Comparison of ENCODE assay signal across 15 cellular contexts in the genomic region with DNA sequence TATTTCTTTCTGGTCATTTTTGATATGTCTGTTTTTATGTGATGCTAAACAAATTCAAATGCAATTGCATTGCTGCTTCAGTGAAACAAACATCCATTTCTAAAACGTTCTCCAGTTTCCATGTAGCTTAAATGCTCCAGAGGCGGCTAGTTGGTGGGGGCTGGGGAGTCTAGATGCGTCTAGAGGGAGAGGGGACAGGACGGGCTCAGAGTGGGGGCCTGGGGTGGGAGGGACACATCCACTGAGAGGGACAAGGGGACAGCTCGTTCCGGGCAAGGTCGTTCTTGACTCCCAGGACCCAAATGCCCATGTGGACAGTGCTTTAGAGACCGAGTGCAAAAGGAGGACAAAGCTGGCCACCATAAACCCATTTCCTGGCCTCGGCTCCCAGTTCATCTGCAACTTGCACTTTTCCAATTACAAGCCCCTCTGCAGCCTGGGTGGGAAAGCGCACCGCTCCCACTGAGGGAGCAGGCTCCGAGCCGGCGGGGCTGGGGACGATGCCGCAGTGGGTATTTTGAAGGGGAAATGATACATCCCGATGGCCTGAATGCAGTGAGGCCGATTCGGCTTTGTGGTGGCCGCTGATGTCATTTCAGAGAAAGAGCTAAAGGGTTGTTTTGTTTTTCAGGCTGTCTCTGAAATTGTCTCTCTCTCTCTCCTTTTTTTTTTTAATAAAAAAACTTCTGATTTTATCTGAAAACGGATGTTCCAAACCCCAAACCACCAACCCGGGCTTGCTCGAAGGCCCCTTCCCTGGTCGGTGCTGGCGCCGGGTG.
DNase-seq lines count a peak whose midpoint lies in the region; TF ChIP-seq lines count a peak whose summit lies in the region.
"Had no signal": no experiment of that assay in that cellular context is flagged by ENCODE, and none has a peak within 500 bp of the region (broad histone marks: within the 10 kb centered on the region; RNA-seq: fewer than 3 reads in every experiment).

No MANE protein-coding gene starts in this region.

- no peaks in the 10 kb centered on the region for H4K20me1 ChIP-seq in fibroblast of lung (ENCODE audit: control insufficient read depth, extremely low read depth, insufficient read depth, low read length)

- H3K27ac ChIP-seq in fibroblast of lung (ENCODE audit: insufficient read depth, low read length) (peak overlapping the region; percentile 74), caudate nucleus (ENCODE audit: low read depth, low read length) (no peak overlapping the region)
- H3K27ac ChIP-seq: colonic mucosa, foreskin keratinocyte had no signal

- H3K36me3 ChIP-seq in fibroblast of lung (ENCODE audit: control insufficient read depth, insufficient read depth, low read length) = no peaks in the 10 kb centered on the region
- H3K36me3 ChIP-seq: colonic mucosa, transverse colon had no signal

- intact Hi-C loops in posterior vena cava (cut with DNase I) = loop anchor here in 1 of 2 donors (2.0 to 5.0 kb wide), 2 partner anchors 60 to 99 kb away; no protein-coding TSS in a partner anchor

- no peaks in the 10 kb centered on the region for H3K27me3 ChIP-seq in fibroblast of lung (ENCODE audit: control insufficient read depth, insufficient read depth, low read length)
- H3K27me3 ChIP-seq: colonic mucosa, foreskin keratinocyte had no signal

- POLR2A ChIA-PET in AG04449 (lab: Yijun Ruan, JAX) = interaction anchor here (0.7 to 3.3 kb wide), 8 partner anchors 12 to 110 kb away, joined by 3 to 28 read pairs (median 6); a partner anchor contains a TSS

- H3K4me3 ChIP-seq in AG04449 (ENCODE audit: low read depth, low read length) (peak overlapping the region; percentile 29), fibroblast of lung (replicated peaks in 1 of 4; ENCODE audit: control extremely low read depth in 1 of 4, insufficient read depth in 1 of 4, low read depth in 3 of 4, low read length in 4 of 4) (no peak overlapping the region)
- H3K4me3 ChIP-seq: colonic mucosa, transverse colon had no signal

- DNase-seq in AG04449 (ENCODE audit: low read depth, low spot score) (no peak), RPMI7951 (ENCODE audit: low read depth) (peak; percentile 84), fibroblast of lung (ENCODE audit: low read depth in 2 of 2) (peak in 1 of 2 donors; percentile 82), posterior vena cava (ENCODE audit: low spot score) (peak; percentile 81), COLO829 (ENCODE audit: low spot score) (no peak), caudate nucleus (lab: John Stamatoyannopoulos, UW) (no peak), NCI-H1694 treated with DMSO at 0.1 percent for 48 hours (lab: John Stamatoyannopoulos, UW) (no peak)
- no peak for DNase-seq in stimulated activated CD4-positive, alpha-beta T cell treated with anti-CD3 and anti-CD28 coated beads, Interleukin-4, amount 100 ng/mL, for 24 hours
- DNase-seq: colonic mucosa, islet precursor cell, NCI-H1417 treated with DMSO at 0.1 percent for 48 hours, NCI-H524 treated with DMSO at 0.1 percent for 48 hours, small intestine, transverse colon had no signal

- H2AFZ ChIP-seq in fibroblast of lung (ENCODE audit: low read length) = peak overlapping the region; percentile 58

- no peaks in the 10 kb centered on the region for H3K79me2 ChIP-seq in fibroblast of lung (ENCODE audit: control insufficient read depth, insufficient read depth, low read length)

- H3K4me2 ChIP-seq in fibroblast of lung (ENCODE audit: extremely low read depth, insufficient read depth, low read length) = peak overlapping the region; percentile 67

- peaks cover 15% of the 10 kb centered on the region for H3K4me1 ChIP-seq in fibroblast of lung (ENCODE audit: control insufficient read depth, extremely low read depth, insufficient read depth, low read length)
- H3K4me1 ChIP-seq: colonic mucosa, transverse colon had no signal

- peak overlapping the region; percentile 39 for H3K9ac ChIP-seq in fibroblast of lung (ENCODE audit: insufficient read depth, low read length)

- no peak for TF ChIP-seq CTCF in AG04449 (IDR thresholded peaks at IDR 0.05; ENCODE audit: insufficient read depth, low read length, missing control alignments)
- no peak for TF ChIP-seq CTCF in fibroblast of lung (conservative IDR thresholded peaks at IDR 0.05 in 1 of 2, IDR thresholded peaks at IDR 0.05 in 1 of 2; ENCODE audit: low read depth in 1 of 2, low read length in 2 of 2)

- no peaks in the 10 kb centered on the region for H3K9me3 ChIP-seq in fibroblast of lung (ENCODE audit: control insufficient read depth, insufficient read depth, low read depth, low read length)
- H3K9me3 ChIP-seq: colonic mucosa, transverse colon had no signal

- CTCF ChIA-PET in AG04449 (lab: Yijun Ruan, JAX) = interaction anchor here (0.8 to 2.1 kb wide), 8 partner anchors 11 to 382 kb away, joined by 3 to 14 read pairs (median 4); no protein-coding TSS in a partner anchor

Comparison
In these comparisons a context has a peak if more than half of its experiments do, and no peak if none do; other contexts are left out.
1. DNase-seq: peak in RPMI7951 (single experiment) and posterior vena cava (single experiment); none in AG04449 (single experiment), stimulated activated CD4-positive, alpha-beta T cell treated with anti-CD3 and anti-CD28 coated beads, Interleukin-4, amount 100 ng/mL, for 24 hours (single experiment), COLO829 (single experiment), caudate nucleus (0 of 61) and NCI-H1694 treated with DMSO at 0.1 percent for 48 hours (single experiment).